ENCODE assay signal across 21 cellular contexts in the genomic region with DNA sequence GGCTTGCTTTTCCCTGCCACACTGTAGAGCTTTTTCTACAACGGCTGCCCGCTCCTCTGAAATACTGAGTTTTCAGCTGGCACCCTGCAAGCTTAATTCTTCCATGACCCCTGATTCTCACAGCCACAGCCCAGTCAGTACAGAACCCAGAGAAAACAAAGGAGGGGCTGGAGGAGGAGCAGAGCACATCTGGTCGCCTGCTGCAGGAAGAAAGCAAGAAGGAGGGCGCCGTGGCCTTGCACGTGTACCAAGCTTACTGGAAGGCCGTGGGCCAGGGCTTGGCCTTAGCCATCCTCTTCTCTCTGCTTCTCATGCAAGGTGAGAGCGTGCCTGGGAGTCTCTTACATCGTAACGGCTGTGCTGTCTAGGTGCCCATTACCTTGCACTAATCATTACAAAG. TPM values are rescaled to one million over a fixed set of nuclear protein-coding genes. Genes with fewer than 3 reads are reported as not detected.
"Had no signal": no experiment of that assay in that cellular context is flagged by ENCODE, and none has a peak within 500 bp of the region (broad histone marks: within the 10 kb centered on the region; RNA-seq: fewer than 3 reads in every experiment).

No MANE protein-coding gene starts in this region.

- H3K9me3 ChIP-seq: breast epithelium, gastrocnemius medialis, left ventricle myocardium inferior, ovary, psoas muscle, right atrium auricular region, upper lobe of left lung had no signal

- H3K4me3 Mint-ChIP-seq: activated CD8-positive, alpha-beta T cell treated with anti-CD3 and anti-CD28 coated beads, Interleukin-2, amount 10 ng/mL, durations not matched to agents 7 days and 5 days; activated naive CD8-positive, alpha-beta T cell; activated T-cell treated with anti-CD3 and anti-CD28 coated beads, Interleukin-2, amount 50 U/mL, for 24 hours; activated T-helper 17 cell treated with anti-CD3 and anti-CD28 coated beads, Interleukin-2, amount 50 U/mL, for 72 hours; central memory CD8-positive, alpha-beta T cell; endodermal cell; naive thymus-derived CD4-positive, alpha-beta T cell had no signal

- H3K4me1 ChIP-seq: breast epithelium, gastrocnemius medialis, left ventricle myocardium inferior, psoas muscle, right atrium auricular region, upper lobe of left lung had no signal

- ATAC-seq: activated CD8-positive, alpha-beta T cell treated with anti-CD3 and anti-CD28 coated beads, Interleukin-2, amount 10 ng/mL, durations not matched to agents 7 days and 5 days; activated T-helper 17 cell treated with anti-CD3 and anti-CD28 coated beads, Interleukin-2, amount 50 U/mL, for 72 hours; gastrocnemius medialis; naive thymus-derived CD4-positive, alpha-beta T cell; psoas muscle had no signal

- DNase-seq: activated CD4-positive, alpha-beta T cell treated with anti-CD3 and anti-CD28 coated beads, Interleukin-2, amount 50 U/mL, for 1 hour; activated CD4-positive, CD25-positive, alpha-beta regulatory T cell treated with anti-CD3 and anti-CD28 coated beads, Interleukin-2, amount 50 U/mL, for 72 hours; activated CD8-positive, alpha-beta T cell treated with anti-CD3 and anti-CD28 coated beads, Interleukin-2, amount 10 ng/mL, durations not matched to agents 7 days and 5 days; activated T-cell treated with anti-CD3 and anti-CD28 coated beads, Interleukin-2, amount 50 U/mL, for 24 hours; amniotic stem cell; endodermal cell; gastrocnemius medialis; left ventricle myocardium inferior; naive thymus-derived CD4-positive, alpha-beta T cell; psoas muscle; stimulated activated CD4-positive, alpha-beta T cell treated with anti-CD3 and anti-CD28 coated beads, Interleukin-4, amount 100 ng/mL, for 24 hours; stimulated activated naive CD4-positive, alpha-beta T cell treated with Interleukin-2 at 50 U/mL for 16 hours; upper lobe of left lung; WERI-Rb-1 had no signal

- H3K27me3 Mint-ChIP-seq: activated naive CD8-positive, alpha-beta T cell; activated T-cell treated with anti-CD3 and anti-CD28 coated beads, Interleukin-2, amount 50 U/mL, for 24 hours; activated T-helper 17 cell treated with anti-CD3 and anti-CD28 coated beads, Interleukin-2, amount 50 U/mL, for 72 hours; central memory CD8-positive, alpha-beta T cell; naive thymus-derived CD4-positive, alpha-beta T cell had no signal

- H3K27ac Mint-ChIP-seq: activated CD8-positive, alpha-beta T cell treated with anti-CD3 and anti-CD28 coated beads, Interleukin-2, amount 10 ng/mL, durations not matched to agents 7 days and 5 days; activated naive CD8-positive, alpha-beta T cell; activated T-cell treated with anti-CD3 and anti-CD28 coated beads, Interleukin-2, amount 50 U/mL, for 24 hours; activated T-helper 17 cell treated with anti-CD3 and anti-CD28 coated beads, Interleukin-2, amount 50 U/mL, for 72 hours; endodermal cell; naive thymus-derived CD4-positive, alpha-beta T cell had no signal

- H3K27ac ChIP-seq: breast epithelium, coronary artery, gastrocnemius medialis, left ventricle myocardium inferior, ovary, psoas muscle, right atrium auricular region, upper lobe of left lung, WERI-Rb-1 had no signal

- H3K36me3 ChIP-seq: breast epithelium, ovary had no signal

- H3K27me3 ChIP-seq: breast epithelium, gastrocnemius medialis, ovary, right atrium auricular region, upper lobe of left lung had no signal

- H3K4me1 Mint-ChIP-seq: activated T-helper 17 cell treated with anti-CD3 and anti-CD28 coated beads, Interleukin-2, amount 50 U/mL, for 72 hours; central memory CD8-positive, alpha-beta T cell; endodermal cell; naive thymus-derived CD4-positive, alpha-beta T cell had no signal

- H3K4me3 ChIP-seq: breast epithelium, coronary artery, gastrocnemius medialis, left ventricle myocardium inferior, ovary, psoas muscle, right atrium auricular region, upper lobe of left lung had no signal

- H3K9me3 Mint-ChIP-seq: activated T-cell treated with anti-CD3 and anti-CD28 coated beads, Interleukin-2, amount 50 U/mL, for 24 hours; activated T-helper 17 cell treated with anti-CD3 and anti-CD28 coated beads, Interleukin-2, amount 50 U/mL, for 72 hours; central memory CD8-positive, alpha-beta T cell; endodermal cell; naive thymus-derived CD4-positive, alpha-beta T cell had no signal

RNA-seq across cellular contexts. Expression of gene DLK2, which starts 11.3 kb away (rescaled TPM):
- total RNA-seq: activated CD8-positive, alpha-beta T cell treated with anti-CD3 and anti-CD28 coated beads, Interleukin-2, amount 10 ng/mL, durations not matched to agents 7 days and 5 days; endodermal cell had no signal
